In genomic region chr7:130492519-130493274, GRCh38 we compare ENCODE assay signal across 9 cellular contexts. TPM values are rescaled to one million over a fixed set of nuclear protein-coding genes. Genes with fewer than 3 reads are reported as not detected.
DNase-seq lines count a peak whose midpoint lies in the region; ATAC-seq and TF ChIP-seq lines count a peak whose summit lies in the region.
"Had no signal": no experiment of that assay in that cellular context is flagged by ENCODE, and none has a peak within 500 bp of the region (broad histone marks: within the 10 kb centered on the region; RNA-seq: fewer than 3 reads in every experiment).

No MANE protein-coding gene starts in this region.

- H3K4me3 ChIP-seq in right cardiac atrium (ENCODE audit: low read length), result peak overlapping the region; percentile 57
- peak overlapping the region; percentile 14 to 73 (median 42) for H3K4me3 ChIP-seq in spleen

- TF ChIP-seq POLR2A in spleen (IDR thresholded peaks at IDR 0.05), result no peak

- H3K27me3 ChIP-seq in right cardiac atrium (ENCODE audit: control insufficient read depth, insufficient read depth), result no peaks in the 10 kb centered on the region
- peaks cover 0 to 51% (median 6%) of the 10 kb centered on the region in 7 donors for H3K27me3 ChIP-seq in spleen (replicated peaks in 1 of 7)

- no peak for TF ChIP-seq CTCF in activated B cell treated with CpG ODN at 0.5 μM for 24 hours (IDR thresholded peaks at IDR 0.05)
- no peak for TF ChIP-seq CTCF in spleen (IDR thresholded peaks at IDR 0.05 in 8 of 11, conservative IDR thresholded peaks at IDR 0.05 in 3 of 11)

- H3K9me3 ChIP-seq in right cardiac atrium (ENCODE audit: control insufficient read depth, low read length), result no peaks in the 10 kb centered on the region
- H3K9me3 ChIP-seq in spleen, result peaks cover 0 to 12% (median 5%) of the 10 kb centered on the region in 8 donors

- H3K27ac Mint-ChIP-seq in activated B cell treated with CpG ODN at 0.5 μM for 24 hours, result no peak overlapping the region

- peak; percentile 12 for DNase-seq in NCI-H2171 treated with DMSO at 0.1 percent for 48 hours (lab: John Stamatoyannopoulos, UW)
- DNase-seq in NCI-H2171 (lab: John Stamatoyannopoulos, UW), result no peak
- no peak for DNase-seq in activated B cell treated with CpG ODN at 0.5 μM for 24 hours
- peak in 1 of 3 donors; percentile 50 for DNase-seq in right cardiac atrium
- no peak for DNase-seq in spleen
- DNase-seq in glomerular visceral epithelial cell (ENCODE audit: extremely low spot score), result no peak
- no peak for DNase-seq in occipital lobe (lab: John Stamatoyannopoulos, UW)
- no peak for DNase-seq in dedifferentiated amniotic fluid mesenchymal stem cell (ENCODE audit: extremely low spot score)
- DNase-seq: activated naive CD4-positive, alpha-beta T cell had no signal

- H3K27ac ChIP-seq in right cardiac atrium (ENCODE audit: low read length) (no peak overlapping the region), spleen (peak overlapping the region in 5 of 8 donors; percentile 23 to 66 (median 55))

- H3K4me3 Mint-ChIP-seq in activated B cell treated with CpG ODN at 0.5 μM for 24 hours, result peak overlapping the region; percentile 35

- peaks cover 18% of the 10 kb centered on the region for H3K4me1 Mint-ChIP-seq in activated B cell treated with CpG ODN at 0.5 μM for 24 hours

- H3K4me1 ChIP-seq in right cardiac atrium (ENCODE audit: control insufficient read depth, insufficient read depth, low read length) (peaks cover 3% of the 10 kb centered on the region), spleen (peaks cover 5 to 52% (median 29%) of the 10 kb centered on the region in 6 donors)

- intact Hi-C loops in activated B cell treated with CpG ODN at 0.5 μM for 24 hours (cut with micrococcal nuclease), result no loop called here
- intact Hi-C loops in right cardiac atrium (cut with DNase I), result no loop called here
- intact Hi-C loops in spleen (cut with DNase I; ENCODE audit: low total_unique reads), result no loop called here

- H3K36me3 ChIP-seq in spleen, result peaks cover 0 to 7% (median 0%) of the 10 kb centered on the region in 6 donors

- WGBS in right cardiac atrium, result 50% methylated on average over 51 of the region's 51 CpGs
- 54 to 71% (median 61%) methylated on average over 51 of the region's 51 CpGs for WGBS in spleen, 5 donors

- ATAC-seq in activated B cell treated with CpG ODN at 0.5 μM for 24 hours (ENCODE audit: low read depth) (no peak), right cardiac atrium (no peak)

- peaks cover 29% of the 10 kb centered on the region for H3K27me3 Mint-ChIP-seq in activated B cell treated with CpG ODN at 0.5 μM for 24 hours

- POLR2A ChIA-PET in activated B cell treated with CpG ODN at 0.5 μM for 24 hours (lab: Charles Lee), result no interaction called here

- H3K36me3 Mint-ChIP-seq in activated B cell treated with CpG ODN at 0.5 μM for 24 hours (ENCODE audit: low read depth), result peaks cover 2% of the 10 kb centered on the region

- H3K9me3 Mint-ChIP-seq in activated B cell treated with CpG ODN at 0.5 μM for 24 hours, result no peaks in the 10 kb centered on the region

- CTCF ChIA-PET in activated B cell treated with CpG ODN at 0.5 μM for 24 hours (lab: Charles Lee), result no interaction called here

RNA-seq across cellular contexts. Expression of gene MEST, which starts 0.8 kb away (rescaled TPM):
- total RNA-seq in activated B cell treated with CpG ODN at 0.5 μM for 24 hours (7.4 and 8.1 TPM in 2 replicates), right cardiac atrium (10 to 100 TPM; 16.2 to 29.7 (median 20.3) TPM), spleen (100 to 1,000 TPM in 5 of 7 donors, 10 to 100 TPM in 2; 45.1 to 198 (median 151) TPM), occipital lobe (85.8 TPM)
- polyA plus RNA-seq in right cardiac atrium (8.2 TPM), spleen (10 to 100 TPM; 11.2 to 24.6 (median 11.2) TPM)

RNA-seq across cellular contexts. Expression of gene CEP41, which starts 51.9 kb away (rescaled TPM):
- total RNA-seq in activated B cell treated with CpG ODN at 0.5 μM for 24 hours (5.1 and 6.6 TPM in 2 replicates), right cardiac atrium (1 to 10 TPM; 5.6 to 7.5 (median 6.3) TPM), spleen (10 to 100 TPM; 11.1 to 19.3 (median 15.6) TPM), occipital lobe (14.2 TPM)
- polyA plus RNA-seq in right cardiac atrium (3.0 TPM), spleen (1 to 10 TPM; 2.3 to 4.4 (median 4.1) TPM)
